ENCODE assay signal across 13 cellular contexts in genomic region chr1:3776231-3777030, GRCh38. TPM values are rescaled to one million over a fixed set of nuclear protein-coding genes. Genes with fewer than 3 reads are reported as not detected.
DNase-seq lines count a peak whose midpoint lies in the region; ATAC-seq and TF ChIP-seq lines count a peak whose summit lies in the region.
"Had no signal": no experiment of that assay in that cellular context is flagged by ENCODE, and none has a peak within 500 bp of the region (broad histone marks: within the 10 kb centered on the region; RNA-seq: fewer than 3 reads in every experiment).

No MANE protein-coding gene starts in this region.

- H3K36me3 ChIP-seq in BLaER1 treated with 17β-estradiol and CSF1 and Interleukin-3, amounts not matched to agents 10 nM and 100 nM, result peaks cover 26 to 38% (median 33%) of the 10 kb centered on the region in 11 experiments
- H3K36me3 ChIP-seq in HCT116 (ENCODE audit: control insufficient read depth in 1 of 2, insufficient read depth in 2 of 2, low read length in 2 of 2), result peaks cover 8 to 15% of the 10 kb centered on the region in 2 experiments; a peak in 3 of 4 replicates
- H3K36me3 ChIP-seq in left lung, result peaks cover 0 to 37% of the 10 kb centered on the region in 2 donors

- POLR2A ChIA-PET in HCT116 (lab: Charles Lee) (no interaction called here), RWPE1 (lab: Yijun Ruan, JAX; ENCODE audit: low non-redundant PET) (no interaction called here)

- ATAC-seq in HCT116 (peak; percentile 2), left lung (peak; percentile 4), HG03139 (IDR thresholded peaks at IDR 0.05; ENCODE audit: unreplicated experiment) (no peak), HG03039 (IDR thresholded peaks at IDR 0.05; ENCODE audit: unreplicated experiment) (no peak)

- no peaks in the 10 kb centered on the region for H3K9me2 ChIP-seq in HCT116 (ENCODE audit: insufficient read depth)

- peaks cover 0 to 5% (median 0%) of the 10 kb centered on the region in 11 experiments; a peak in 3 of 22 replicates for H3K27me3 ChIP-seq in BLaER1 treated with 17β-estradiol and CSF1 and Interleukin-3, amounts not matched to agents 10 nM and 100 nM
- H3K27me3 ChIP-seq in HCT116 (ENCODE audit: insufficient read depth, low read length) (no peaks in the 10 kb centered on the region), left lung (peaks cover 0 to 23% of the 10 kb centered on the region in 2 donors)

- no peak for TF ChIP-seq POLR2A in HCT116 (IDR thresholded peaks at IDR 0.05; ENCODE audit: borderline replicate concordance, extremely low read depth, insufficient read depth, insufficient read length)

- peaks cover 58 to 71% (median 70%) of the 10 kb centered on the region in 10 experiments for H3K4me1 ChIP-seq in BLaER1 treated with 17β-estradiol and CSF1 and Interleukin-3, amounts not matched to agents 10 nM and 100 nM
- H3K4me1 ChIP-seq in HCT116 (ENCODE audit: control insufficient read depth in 1 of 2, insufficient read depth in 2 of 2, low read length in 2 of 2) (peaks cover 29 to 41% of the 10 kb centered on the region in 2 experiments), left lung (peaks cover 4 to 32% of the 10 kb centered on the region in 2 donors)

- CTCF ChIA-PET in HCT116 (lab: Charles Lee), result interaction anchor here (0.7 to 2.3 kb wide), 9 partner anchors 8 to 323 kb away, joined by 3 to 10 read pairs (median 3); partner anchors contain the start of gene LRRC47
- CTCF ChIA-PET in RWPE1 (lab: Yijun Ruan, JAX), result no interaction called here

- H3K4me3 ChIP-seq in BLaER1 treated with 17β-estradiol and CSF1 and Interleukin-3, amounts not matched to agents 10 nM and 100 nM, result no peak overlapping the region; a peak in 1 of 20 replicates
- H3K4me3 ChIP-seq in HCT116 (replicated peaks in 1 of 2; ENCODE audit: low read depth in 1 of 2, low read length in 2 of 2) (no peak overlapping the region), left lung (no peak overlapping the region)
- H3K4me3 ChIP-seq: lung had no signal

- H3K79me2 ChIP-seq in HCT116 (ENCODE audit: insufficient read depth, low read length), result no peaks in the 10 kb centered on the region

- H4K20me1 ChIP-seq in BLaER1 treated with 17β-estradiol and CSF1 and Interleukin-3, amounts not matched to agents 10 nM and 100 nM, result peaks cover 40 to 85% (median 71%) of the 10 kb centered on the region in 11 experiments; a peak in 21 of 22 replicates
- H4K20me1 ChIP-seq in HCT116 (ENCODE audit: insufficient read depth), result no peaks in the 10 kb centered on the region

- no peaks in the 10 kb centered on the region for H3K9me3 ChIP-seq in BLaER1 treated with 17β-estradiol and CSF1 and Interleukin-3, amounts not matched to agents 10 nM and 100 nM (replicated peaks in 1 of 11)
- no peaks in the 10 kb centered on the region for H3K9me3 ChIP-seq in HCT116 (ENCODE audit: control insufficient read depth in 1 of 2, insufficient read depth in 1 of 2, low read depth in 1 of 2, low read length in 2 of 2)
- no peaks in the 10 kb centered on the region for H3K9me3 ChIP-seq in left lung

- peak overlapping the region in 1 of 11 experiments; percentile 20; a peak in 1 of 22 replicates for H3K27ac ChIP-seq in BLaER1 treated with 17β-estradiol and CSF1 and Interleukin-3, amounts not matched to agents 10 nM and 100 nM
- H3K27ac ChIP-seq in HCT116 (ENCODE audit: low read depth, low read length) (peak overlapping the region; percentile 30; the same call in 1 of the 2 replicates), RWPE1 (peak overlapping the region; percentile 25), left lung (no peak overlapping the region)

- TF ChIP-seq RAD21 in HCT116 (IDR thresholded peaks at IDR 0.05; ENCODE audit: low read depth), result no peak

- DNase-seq in HCT116 (ENCODE audit: low read depth, low spot score), result no peak
- DNase-seq in RWPE1 (ENCODE audit: low spot score), result no peak
- peak in 1 of 2 donors; percentile 74 for DNase-seq in left lung
- no peak for DNase-seq in NCI-H1092 treated with DMSO at 0.1 percent for 48 hours (lab: John Stamatoyannopoulos, UW)
- DNase-seq in NCI-H2227 (lab: John Stamatoyannopoulos, UW; ENCODE audit: unreplicated experiment), result no peak
- DNase-seq: foreskin melanocyte, SIG-M5 had no signal

- no TSS peak for BruUV-seq in HCT116 (replicated peaks; lab: Mats Ljungman, UMichigan)

- RAD21 ChIA-PET in HCT116 (lab: Charles Lee; ENCODE audit: low non-redundant PET in 1 of 2, low total read pairs in 2 of 2, uncharacterized antibody in 2 of 2, unreplicated experiment in 2 of 2), result no interaction called here

- H3K9ac ChIP-seq in BLaER1 treated with 17β-estradiol and CSF1 and Interleukin-3, amounts not matched to agents 10 nM and 100 nM, result peak overlapping the region in 8 of 11 experiments; percentile 5 to 59 (median 40); a peak in 11 of 22 replicates
- H3K9ac ChIP-seq in HCT116 (ENCODE audit: low read length), result peak overlapping the region; percentile 39

- intact Hi-C loops in HCT116 (cut with micrococcal nuclease), result loop anchor here (1.0 kb wide), 1 partner anchor 25 kb away; no protein-coding TSS in a partner anchor
- intact Hi-C loops in left lung (cut with DNase I), result no loop called here

- TF ChIP-seq CTCF in HCT116 (IDR thresholded peaks at IDR 0.05 in 2 of 3, conservative IDR thresholded peaks at IDR 0.05 in 1 of 3; ENCODE audit: borderline replicate concordance in 1 of 3, insufficient read depth in 1 of 3, low read depth in 2 of 3, low read length in 2 of 3) (no peak), RWPE1 (conservative IDR thresholded peaks at IDR 0.05; ENCODE audit: low read depth) (no peak), left lung (IDR thresholded peaks at IDR 0.05) (no peak)

- no peak overlapping the region for H2AFZ ChIP-seq in HCT116 (ENCODE audit: low read depth, low read length, poor library complexity, severe bottlenecking)

- peak overlapping the region; percentile 84 to 98 (median 95) for H3K4me2 ChIP-seq in BLaER1 treated with 17β-estradiol and CSF1 and Interleukin-3, amounts not matched to agents 10 nM and 100 nM
- peak overlapping the region; percentile 51 for H3K4me2 ChIP-seq in HCT116 (ENCODE audit: low read length)

TF ChIP-seq in HCT116, 20 proteins besides CTCF, POLR2A, EP300 and RAD21:
- TF ChIP-seq POLR2AphosphoS5 (IDR thresholded peaks at IDR 0.05; ENCODE audit: low read depth, low read length), result peak; percentile 8; the same call in 1 of the 2 replicates
- no peak for TF ChIP-seq ZNF274 (IDR thresholded peaks at IDR 0.05; ENCODE audit: low read depth, low read length)
- TF ChIP-seq SP1 (IDR thresholded peaks at IDR 0.05; ENCODE audit: low read depth), result no peak
- peak; percentile 26; the same call in 1 of the 2 replicates for TF ChIP-seq ZFX (IDR thresholded peaks at IDR 0.05)

RNA-seq across cellular contexts. Expression of gene SMIM1, which starts 3.9 kb away (rescaled TPM):
- total RNA-seq in HCT116 (2021; ENCODE audit: unreplicated experiment) (5.5 TPM), left lung (1 to 10 TPM; 6.5 TPM)
- 8.4 TPM in 2 replicates for polyA plus RNA-seq in HCT116 (2012)
- total RNA-seq: natural killer cell treated with Interleukin-12 subunit alpha and Interleukin-12 subunit beta and Interleukin-15 and Interleukin-18, amount 100 ng/mL, for 72 hours; temporal lobe had no signal

RNA-seq across cellular contexts. Expression of gene LRRC47, which starts 19.9 kb away (rescaled TPM):
- total RNA-seq in HCT116 (2021; ENCODE audit: unreplicated experiment) (48.0 TPM), left lung (10 to 100 TPM; 34.2 to 36.6 TPM)
- polyA plus RNA-seq in HCT116 (2012), result 19.7 and 20.9 TPM in 2 replicates

RNA-seq across cellular contexts. Expression of gene CCDC27, which starts 24.2 kb away (rescaled TPM):
- total RNA-seq in HCT116 (2021; ENCODE audit: unreplicated experiment) (not detected), left lung (not detected)
- polyA plus RNA-seq in HCT116 (2012), result not detected in 2 replicates
- total RNA-seq: lung; natural killer cell treated with Interleukin-12 subunit alpha and Interleukin-12 subunit beta and Interleukin-15 and Interleukin-18, amount 100 ng/mL, for 72 hours; temporal lobe had no signal
- polyA plus RNA-seq: lung had no signal

Comparison
In these comparisons a context has a peak if more than half of its experiments do, and no peak if none do; other contexts are left out.
1. H3K27ac ChIP-seq: peak in HCT116 (single experiment) and RWPE1 (single experiment); none in left lung (0 of 2).
2. ATAC-seq: peak in HCT116 (single experiment) and left lung (single experiment); none in HG03139 (single experiment) and HG03039 (single experiment).